2 cellular contexts compared by ENCODE assay signal in the genomic region with DNA sequence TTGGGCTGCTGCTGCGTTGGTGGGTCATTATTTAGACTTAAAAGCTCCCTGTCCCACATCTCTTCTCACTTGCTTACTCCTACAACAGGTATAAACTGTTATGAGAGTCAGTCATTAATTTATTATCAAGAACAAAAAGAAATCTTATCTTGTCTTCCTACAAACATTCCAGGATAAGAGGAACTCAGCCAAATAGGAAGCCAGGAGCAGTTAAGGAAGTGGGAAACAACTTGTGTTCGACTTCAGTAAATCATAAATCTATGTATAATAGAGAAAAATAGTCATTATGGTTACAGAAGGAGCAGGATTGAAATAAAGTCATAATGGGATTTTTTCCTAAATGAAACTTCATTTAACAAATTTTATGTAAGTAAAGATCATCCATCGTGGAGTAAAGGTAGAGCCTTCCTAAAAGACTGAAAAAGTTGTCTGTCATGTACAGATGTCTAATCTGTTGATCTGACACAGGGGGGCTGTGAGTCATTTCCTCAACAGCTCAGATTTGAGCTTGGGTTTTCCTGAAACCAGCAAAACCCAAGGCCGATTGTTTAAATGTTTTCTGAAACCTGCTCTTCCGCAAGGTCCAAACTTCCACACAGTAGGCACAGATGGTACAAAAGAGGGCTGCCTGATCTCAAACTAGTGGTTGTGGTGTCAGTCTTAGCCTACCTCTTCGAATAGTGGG.
TF ChIP-seq lines count a peak whose summit lies in the region.

No MANE protein-coding gene starts in this region.

TF ChIP-seq in IMR-90, 13 proteins besides CTCF, POLR2A, EP300 and RAD21:
- TF ChIP-seq FOS (IDR thresholded peaks at IDR 0.05; ENCODE audit: low read depth, low read length) (0 out of 2 replicates have a peak, but pooled peaks have one; percentile 26), NFE2L2 (IDR thresholded peaks at IDR 0.05; ENCODE audit: low read depth, low read length) (no peak), MAFK (IDR thresholded peaks at IDR 0.05; ENCODE audit: low read depth, low read length) (no peak), CEBPB (IDR thresholded peaks at IDR 0.05; ENCODE audit: low read depth, low read length) (no peak), RCOR1 (IDR thresholded peaks at IDR 0.05; ENCODE audit: insufficient replicate concordance, low read length) (no peak)
- TF ChIP-seq, protein P1, sequence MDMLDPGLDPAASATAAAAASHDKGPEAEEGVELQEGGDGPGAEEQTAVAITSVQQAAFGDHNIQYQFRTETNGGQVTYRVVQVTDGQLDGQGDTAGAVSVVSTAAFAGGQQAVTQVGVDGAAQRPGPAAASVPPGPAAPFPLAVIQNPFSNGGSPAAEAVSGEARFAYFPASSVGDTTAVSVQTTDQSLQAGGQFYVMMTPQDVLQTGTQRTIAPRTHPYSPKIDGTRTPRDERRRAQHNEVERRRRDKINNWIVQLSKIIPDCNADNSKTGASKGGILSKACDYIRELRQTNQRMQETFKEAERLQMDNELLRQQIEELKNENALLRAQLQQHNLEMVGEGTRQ (IDR thresholded peaks at IDR 0.05; ENCODE audit: low read depth, low read length) = no peak

TF ChIP-seq in K562, 482 proteins besides CTCF, POLR2A, EP300 and RAD21 (continues in another document):
- TF ChIP-seq CBFA2T3 (IDR thresholded peaks at IDR 0.05) (peak; percentile 35), EHMT2 (IDR thresholded peaks at IDR 0.05) (no peak), ZNF699 (CRISPR knock-in tag; IDR thresholded peaks at IDR 0.05; ENCODE audit: insufficient replicate concordance) (no peak), FOXA1 (IDR thresholded peaks at IDR 0.05; ENCODE audit: borderline replicate concordance) (no peak), DPF2 (IDR thresholded peaks at IDR 0.05) (peak; percentile 66), ETV6 (IDR thresholded peaks at IDR 0.05; ENCODE audit: borderline replicate concordance in 1 of 2, low read depth in 2 of 2, low read length in 1 of 2) (0 out of 4 replicates have a peak, but pooled peaks of 1 of the 2 experiments have one; percentile 31), ETV6 (CRISPR knock-in tag; IDR thresholded peaks at IDR 0.05; ENCODE audit: borderline replicate concordance) (no peak), MEIS2 (IDR thresholded peaks at IDR 0.05; ENCODE audit: partially characterized antibody) (peak; percentile 21), DIDO1 (tag; IDR thresholded peaks at IDR 0.05; ENCODE audit: low read depth) (no peak), ARID2 (IDR thresholded peaks at IDR 0.05) (no peak), FOXP4 (CRISPR knock-in tag; IDR thresholded peaks at IDR 0.05; ENCODE audit: borderline replicate concordance) (no peak), HEY1 (CRISPR knock-in tag; IDR thresholded peaks at IDR 0.05; ENCODE audit: borderline replicate concordance) (no peak), FOXJ2 (tag; IDR thresholded peaks at IDR 0.05) (no peak), BRCA1 (IDR thresholded peaks at IDR 0.05) (no peak), BRCA1 (CRISPR knock-in tag; IDR thresholded peaks at IDR 0.05) (no peak), RBM14 (IDR thresholded peaks at IDR 0.05; ENCODE audit: borderline replicate concordance, insufficient read depth, low read depth, low read length) (no peak), TRIM25 (IDR thresholded peaks at IDR 0.05; ENCODE audit: borderline replicate concordance) (no peak), TAF9B (IDR thresholded peaks at IDR 0.05; ENCODE audit: partially characterized antibody) (no peak), JUND (IDR thresholded peaks at IDR 0.05; ENCODE audit: borderline replicate concordance, low read depth, low read length) (peak; percentile 92), JUND (tag; IDR thresholded peaks at IDR 0.05; ENCODE audit: borderline replicate concordance, low read depth, low read length) (peak; percentile 69; the same call in 1 of the 3 replicates), E2F6 (IDR thresholded peaks at IDR 0.05; ENCODE audit: borderline replicate concordance in 1 of 2, extremely low read depth in 1 of 2, insufficient read depth in 1 of 2, insufficient read length in 1 of 2, low read depth in 1 of 2, low read length in 1 of 2, poor library complexity in 1 of 2, severe bottlenecking in 1 of 2) (no peak), SMARCA4 (IDR thresholded peaks at IDR 0.05) (peak; percentile 68; the same call in 1 of the 2 replicates), RBM22 (IDR thresholded peaks at IDR 0.05; ENCODE audit: low read depth, low read length, poor library complexity, severe bottlenecking) (no peak), PHF20 (IDR thresholded peaks at IDR 0.05; ENCODE audit: partially characterized antibody) (no peak), HLTF (IDR thresholded peaks at IDR 0.05) (no peak), ZBED1 (IDR thresholded peaks at IDR 0.05) (no peak), RCOR1 (IDR thresholded peaks at IDR 0.05; ENCODE audit: borderline replicate concordance in 1 of 2, low read depth in 2 of 2, low read length in 2 of 2) (peak in 1 of 2 experiments; percentile 90; a peak in 2 of 4 replicates), RERE (CRISPR knock-in tag; IDR thresholded peaks at IDR 0.05; ENCODE audit: borderline replicate concordance) (no peak), GTF2E2 (tag; IDR thresholded peaks at IDR 0.05) (no peak), CC2D1A (IDR thresholded peaks at IDR 0.05) (no peak), FOSL1 (tag; conservative IDR thresholded peaks at IDR 0.05) (peak; percentile 87)
- TF ChIP-seq, protein P2, sequence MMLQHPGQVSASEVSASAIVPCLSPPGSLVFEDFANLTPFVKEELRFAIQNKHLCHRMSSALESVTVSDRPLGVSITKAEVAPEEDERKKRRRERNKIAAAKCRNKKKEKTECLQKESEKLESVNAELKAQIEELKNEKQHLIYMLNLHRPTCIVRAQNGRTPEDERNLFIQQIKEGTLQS (IDR thresholded peaks at IDR 0.05) = peak; percentile 59
- TF ChIP-seq, protein P2 (CRISPR knock-in tag; conservative IDR thresholded peaks at IDR 0.05) = no peak
- TF ChIP-seq, protein P3, sequence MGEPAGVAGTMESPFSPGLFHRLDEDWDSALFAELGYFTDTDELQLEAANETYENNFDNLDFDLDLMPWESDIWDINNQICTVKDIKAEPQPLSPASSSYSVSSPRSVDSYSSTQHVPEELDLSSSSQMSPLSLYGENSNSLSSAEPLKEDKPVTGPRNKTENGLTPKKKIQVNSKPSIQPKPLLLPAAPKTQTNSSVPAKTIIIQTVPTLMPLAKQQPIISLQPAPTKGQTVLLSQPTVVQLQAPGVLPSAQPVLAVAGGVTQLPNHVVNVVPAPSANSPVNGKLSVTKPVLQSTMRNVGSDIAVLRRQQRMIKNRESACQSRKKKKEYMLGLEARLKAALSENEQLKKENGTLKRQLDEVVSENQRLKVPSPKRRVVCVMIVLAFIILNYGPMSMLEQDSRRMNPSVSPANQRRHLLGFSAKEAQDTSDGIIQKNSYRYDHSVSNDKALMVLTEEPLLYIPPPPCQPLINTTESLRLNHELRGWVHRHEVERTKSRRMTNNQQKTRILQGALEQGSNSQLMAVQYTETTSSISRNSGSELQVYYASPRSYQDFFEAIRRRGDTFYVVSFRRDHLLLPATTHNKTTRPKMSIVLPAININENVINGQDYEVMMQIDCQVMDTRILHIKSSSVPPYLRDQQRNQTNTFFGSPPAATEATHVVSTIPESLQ (CRISPR knock-in tag; IDR thresholded peaks at IDR 0.05) = no peak
- TF ChIP-seq, protein P4, sequence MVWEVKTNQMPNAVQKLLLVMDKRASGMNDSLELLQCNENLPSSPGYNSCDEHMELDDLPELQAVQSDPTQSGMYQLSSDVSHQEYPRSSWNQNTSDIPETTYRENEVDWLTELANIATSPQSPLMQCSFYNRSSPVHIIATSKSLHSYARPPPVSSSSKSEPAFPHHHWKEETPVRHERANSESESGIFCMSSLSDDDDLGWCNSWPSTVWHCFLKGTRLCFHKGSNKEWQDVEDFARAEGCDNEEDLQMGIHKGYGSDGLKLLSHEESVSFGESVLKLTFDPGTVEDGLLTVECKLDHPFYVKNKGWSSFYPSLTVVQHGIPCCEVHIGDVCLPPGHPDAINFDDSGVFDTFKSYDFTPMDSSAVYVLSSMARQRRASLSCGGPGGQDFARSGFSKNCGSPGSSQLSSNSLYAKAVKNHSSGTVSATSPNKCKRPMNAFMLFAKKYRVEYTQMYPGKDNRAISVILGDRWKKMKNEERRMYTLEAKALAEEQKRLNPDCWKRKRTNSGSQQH (CRISPR knock-in tag; IDR thresholded peaks at IDR 0.05) = no peak
